Comparison of ENCODE assay signal across 8 cellular contexts in genomic region chr17:30378797-30379302, GRCh38. TPM values are rescaled to one million over a fixed set of nuclear protein-coding genes. Genes with fewer than 3 reads are reported as not detected.
DNase-seq lines count a peak whose midpoint lies in the region; TF ChIP-seq lines count a peak whose summit lies in the region.

CPD (plus strand) TSS chr17:30378927; CDS start chr17:30378981, 54 bp downstream.

- peaks cover 47% of the 10 kb centered on the region for H3K79me2 ChIP-seq in SK-N-SH (ENCODE audit: insufficient read depth)

- POLR2A ChIA-PET in SK-N-SH (lab: Yijun Ruan, JAX): no interaction called here

- peaks cover 5% of the 10 kb centered on the region for H3K27me3 Mint-ChIP-seq in HFFc6 (ENCODE audit: insufficient read depth)

- H3K4me3 ChIP-seq in SK-N-SH (ENCODE audit: low read depth in 2 of 2, low read length in 1 of 2): peak within 1 kb of the TSS; percentile 70 to 95

- no peaks in the 10 kb centered on the region for H3K36me3 Mint-ChIP-seq in HFFc6 (ENCODE audit: low read depth)

- no peak for TF ChIP-seq EP300 in SK-N-SH (IDR thresholded peaks at IDR 0.05; ENCODE audit: borderline replicate concordance in 1 of 2, low read depth in 1 of 2, low read length in 1 of 2)

- H3K4me3 Mint-ChIP-seq in HFFc6: peak within 1 kb of the TSS; percentile 92

- peak; percentile 75 for TF ChIP-seq CTCF in HFFc6 (IDR thresholded peaks at IDR 0.05)
- no peak for TF ChIP-seq CTCF in SK-N-SH (IDR thresholded peaks at IDR 0.05)

- H3K27ac Mint-ChIP-seq in HFFc6: peak within 1 kb of the TSS; percentile 80

- 13% methylated on average over 2 of the region's 61 CpGs for WGBS in SK-N-SH (ENCODE audit: low lambda C conversion rate)

- no peaks in the 10 kb centered on the region for H3K9me3 ChIP-seq in SK-N-SH

- peak within 1 kb of the TSS; percentile 92 for H3K4me2 ChIP-seq in SK-N-SH

- no peaks in the 10 kb centered on the region for H3K9me2 ChIP-seq in SK-N-SH

- H2AFZ ChIP-seq in SK-N-SH (ENCODE audit: low read depth): peak within 1 kb of the TSS; percentile 98

- CTCF ChIA-PET in SK-N-SH (lab: Yijun Ruan, JAX): interaction anchor here (0.9 to 1.6 kb wide), 3 partner anchors 12 to 38 kb away, joined by 3 to 5 read pairs (median 4); no protein-coding TSS in a partner anchor

- no peaks in the 10 kb centered on the region for H3K9me3 Mint-ChIP-seq in HFFc6

- TF ChIP-seq RAD21 in SK-N-SH (IDR thresholded peaks at IDR 0.05; ENCODE audit: low read length): no peak

- H3F3A ChIP-seq in SK-N-SH (replicated peaks; ENCODE audit: insufficient read depth): no peaks in the 10 kb centered on the region

- peak within 1 kb of the TSS; percentile 62 to 84; a peak in 3 of 4 replicates for H3K27ac ChIP-seq in SK-N-SH (ENCODE audit: low read depth in 2 of 2, low read length in 1 of 2)

- H3K9ac ChIP-seq in SK-N-SH: peak within 1 kb of the TSS; percentile 80

- H3K36me3 ChIP-seq in SK-N-SH (replicated peaks in 1 of 2; ENCODE audit: control insufficient read depth in 1 of 2, insufficient read depth in 2 of 2, low read length in 1 of 2): no peaks in the 10 kb centered on the region

- DNase-seq in GM04503 (ENCODE audit: low read depth) (peak; percentile 55), HFFc6 (peak; percentile 88), NCI-H1092 (lab: John Stamatoyannopoulos, UW) (peak; percentile 92), SK-N-SH (peak; percentile 99), globus pallidus (ENCODE audit: low spot score) (peak; percentile 97), nucleus accumbens (lab: John Stamatoyannopoulos, UW) (peak; percentile 63 to 99 (median 94)), superior temporal gyrus (ENCODE audit: extremely low spot score) (peak; percentile 98)
- DNase-seq in activated naive CD4-positive, alpha-beta T cell treated with anti-CD3 and anti-CD28 coated beads, Interleukin-2, amount 50 U/mL, for 16 hours: peak; percentile 97

- H4K20me1 ChIP-seq in SK-N-SH (ENCODE audit: insufficient read depth): peaks cover 23% of the 10 kb centered on the region; the same call in 1 of the 2 replicates

- H3K4me1 Mint-ChIP-seq in HFFc6 (ENCODE audit: low read depth): peaks cover 63% of the 10 kb centered on the region

- H3K4me1 ChIP-seq in SK-N-SH (ENCODE audit: control insufficient read depth in 1 of 2, insufficient read depth in 2 of 2, low read depth in 1 of 2, low read length in 1 of 2): peaks cover 5 to 21% of the 10 kb centered on the region in 2 experiments; a peak in 3 of 4 replicates

- H3K27me3 ChIP-seq in SK-N-SH (ENCODE audit: insufficient read depth): no peaks in the 10 kb centered on the region

TF ChIP-seq in SK-N-SH, 30 proteins besides CTCF, POLR2A, EP300 and RAD21:
- peak; percentile 59 for TF ChIP-seq MXI1 (IDR thresholded peaks at IDR 0.05; ENCODE audit: low read depth, low read length)
- TF ChIP-seq GABPA (IDR thresholded peaks at IDR 0.05; ENCODE audit: low read depth): peak; percentile 65
- TF ChIP-seq SIN3A (IDR thresholded peaks at IDR 0.05; ENCODE audit: borderline replicate concordance, low read depth, low read length): 0 out of 2 replicates have a peak, but pooled peaks have one; percentile 25
- TF ChIP-seq, protein P1, sequence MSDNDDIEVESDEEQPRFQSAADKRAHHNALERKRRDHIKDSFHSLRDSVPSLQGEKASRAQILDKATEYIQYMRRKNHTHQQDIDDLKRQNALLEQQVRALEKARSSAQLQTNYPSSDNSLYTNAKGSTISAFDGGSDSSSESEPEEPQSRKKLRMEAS (IDR thresholded peaks at IDR 0.05; ENCODE audit: low read depth): peak; percentile 40
- TF ChIP-seq FOXJ3 (CRISPR knock-in tag; IDR thresholded peaks at IDR 0.05): no peak
- TF ChIP-seq PBX3 (IDR thresholded peaks at IDR 0.05): no peak
- TF ChIP-seq, protein P2, sequence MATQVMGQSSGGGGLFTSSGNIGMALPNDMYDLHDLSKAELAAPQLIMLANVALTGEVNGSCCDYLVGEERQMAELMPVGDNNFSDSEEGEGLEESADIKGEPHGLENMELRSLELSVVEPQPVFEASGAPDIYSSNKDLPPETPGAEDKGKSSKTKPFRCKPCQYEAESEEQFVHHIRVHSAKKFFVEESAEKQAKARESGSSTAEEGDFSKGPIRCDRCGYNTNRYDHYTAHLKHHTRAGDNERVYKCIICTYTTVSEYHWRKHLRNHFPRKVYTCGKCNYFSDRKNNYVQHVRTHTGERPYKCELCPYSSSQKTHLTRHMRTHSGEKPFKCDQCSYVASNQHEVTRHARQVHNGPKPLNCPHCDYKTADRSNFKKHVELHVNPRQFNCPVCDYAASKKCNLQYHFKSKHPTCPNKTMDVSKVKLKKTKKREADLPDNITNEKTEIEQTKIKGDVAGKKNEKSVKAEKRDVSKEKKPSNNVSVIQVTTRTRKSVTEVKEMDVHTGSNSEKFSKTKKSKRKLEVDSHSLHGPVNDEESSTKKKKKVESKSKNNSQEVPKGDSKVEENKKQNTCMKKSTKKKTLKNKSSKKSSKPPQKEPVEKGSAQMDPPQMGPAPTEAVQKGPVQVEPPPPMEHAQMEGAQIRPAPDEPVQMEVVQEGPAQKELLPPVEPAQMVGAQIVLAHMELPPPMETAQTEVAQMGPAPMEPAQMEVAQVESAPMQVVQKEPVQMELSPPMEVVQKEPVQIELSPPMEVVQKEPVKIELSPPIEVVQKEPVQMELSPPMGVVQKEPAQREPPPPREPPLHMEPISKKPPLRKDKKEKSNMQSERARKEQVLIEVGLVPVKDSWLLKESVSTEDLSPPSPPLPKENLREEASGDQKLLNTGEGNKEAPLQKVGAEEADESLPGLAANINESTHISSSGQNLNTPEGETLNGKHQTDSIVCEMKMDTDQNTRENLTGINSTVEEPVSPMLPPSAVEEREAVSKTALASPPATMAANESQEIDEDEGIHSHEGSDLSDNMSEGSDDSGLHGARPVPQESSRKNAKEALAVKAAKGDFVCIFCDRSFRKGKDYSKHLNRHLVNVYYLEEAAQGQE (IDR thresholded peaks at IDR 0.05; ENCODE audit: low read depth, low read length): no peak
- peak; percentile 87 for TF ChIP-seq POLR2AphosphoS5 (IDR thresholded peaks at IDR 0.05; ENCODE audit: low read depth, low read length)
- TF ChIP-seq TAF1 (IDR thresholded peaks at IDR 0.05; ENCODE audit: borderline replicate concordance, low read depth, low read length): peak; percentile 89
- peak; percentile 84 for TF ChIP-seq RFX5 (IDR thresholded peaks at IDR 0.05; ENCODE audit: low read length)
- peak; percentile 77 for TF ChIP-seq YY1 (IDR thresholded peaks at IDR 0.05; ENCODE audit: low read depth)
- TF ChIP-seq TCF12 (IDR thresholded peaks at IDR 0.05): no peak
- no peak for TF ChIP-seq USF2 (IDR thresholded peaks at IDR 0.05; ENCODE audit: borderline replicate concordance, low read depth, low read length)

RNA-seq across cellular contexts. Expression of gene CPD, which starts in this region (rescaled TPM):
- total RNA-seq in HFFc6 (2021; fragmentation: NEBNext Ultra II Directional; extraction: Animal tissue kit (Norgen Biotek cat#: 25700)): 10 to 100 TPM; 45.9 to 57.4 (median 49.7) TPM
- polyA plus RNA-seq in SK-N-SH (2012; rRNA removed): 12.5 and 16.5 TPM in 2 replicates
- 20.7 and 20.8 TPM in 2 replicates for polyA plus RNA-seq in SK-N-SH (2012; cell fraction: cytosol; rRNA removed)
- polyA plus RNA-seq in SK-N-SH (2012; cell fraction: nucleus; rRNA removed): 8.2 and 14.7 TPM in 2 replicates

Comparison
In these comparisons a context has a peak if more than half of its experiments do, and no peak if none do; other contexts are left out.
1. Peak in every context shown above with its lines: DNase-seq, H3K4me3 ChIP-seq and H3K27ac ChIP-seq.